Comparison of ENCODE assay signal across 8 cellular contexts in genomic region chr14:76812422-76813383, GRCh38. TPM values are rescaled to one million over a fixed set of nuclear protein-coding genes. Genes with fewer than 3 reads are reported as not detected.
A peak's percentile ranks its signal among the peaks of the same experiment; 100 is the strongest.
DNase-seq lines count a peak whose midpoint lies in the region; ATAC-seq and TF ChIP-seq lines count a peak whose summit lies in the region.

ANGEL1 (minus strand) TSS chr14:76812882; CDS start chr14:76812827, 55 bp downstream.

- intact Hi-C loops in Right ventricle myocardium inferior (cut with DNase I), result loop anchor here (5.0 kb wide), 2 partner anchors 50 to 510 kb away; partner anchors contain the start of genes GSTZ1 and POMT2

- H3K27me3 ChIP-seq in thoracic aorta (replicated peaks; ENCODE audit: insufficient read depth), result no peaks in the 10 kb centered on the region

- H3K4me3 ChIP-seq in GM12865 (ENCODE audit: low read depth, low read length), result peak within 1 kb of the TSS; percentile 84
- peak within 1 kb of the TSS; percentile 94 for H3K4me3 ChIP-seq in thoracic aorta

- H3K36me3 ChIP-seq in thoracic aorta, result peaks cover 4% of the 10 kb centered on the region

- H3K9me3 Mint-ChIP-seq in osteocyte (ENCODE audit: unreplicated experiment), result no peaks in the 10 kb centered on the region

- DNase-seq in GM12865 (ENCODE audit: low read depth) (peak; percentile 99), NCI-H1417 treated with DMSO at 0.1 percent for 48 hours (lab: John Stamatoyannopoulos, UW) (peak; percentile 80), SW 1271 (lab: John Stamatoyannopoulos, UW) (peak; percentile 72 to 90), Right ventricle myocardium inferior (ENCODE audit: missing footprints) (peak; percentile 98), osteocyte (ENCODE audit: extremely low spot score, unreplicated experiment) (peak; percentile 98), thoracic aorta (ENCODE audit: low spot score) (peak; percentile 79)
- peak; percentile 89 for DNase-seq in activated naive CD8-positive, alpha-beta T cell treated with anti-CD3 and anti-CD28 coated beads, Interleukin-2, amount 50 U/mL, for 16 hours (ENCODE audit: low read depth, low spot score)

- H3K4me1 Mint-ChIP-seq in osteocyte (ENCODE audit: unreplicated experiment), result peaks cover 19% of the 10 kb centered on the region

- peak within 1 kb of the TSS; percentile 93 for H3K4me3 Mint-ChIP-seq in osteocyte (ENCODE audit: unreplicated experiment)

- peak within 1 kb of the TSS; percentile 39 to 70 for H3K27ac ChIP-seq in thoracic aorta

- TF ChIP-seq CTCF in GM12865 (IDR thresholded peaks at IDR 0.05; ENCODE audit: insufficient read depth, low read depth, low read length, missing control alignments) (no peak), osteocyte (IDR thresholded peaks at IDR 0.05) (no peak), thoracic aorta (IDR thresholded peaks at IDR 0.05) (no peak)

- no peaks in the 10 kb centered on the region for H3K27me3 Mint-ChIP-seq in osteocyte (ENCODE audit: unreplicated experiment)

- peaks cover 12 to 19% of the 10 kb centered on the region in 2 donors for H3K4me1 ChIP-seq in thoracic aorta (ENCODE audit: control insufficient read depth in 1 of 2, low read depth in 2 of 2)

- peaks cover 10% of the 10 kb centered on the region for H3K36me3 Mint-ChIP-seq in osteocyte (ENCODE audit: unreplicated experiment)

- no peaks in the 10 kb centered on the region for H3K9me3 ChIP-seq in thoracic aorta

- ATAC-seq in HG02798 (IDR thresholded peaks at IDR 0.05; ENCODE audit: poor library complexity, unreplicated experiment) (peak; percentile 91), Right ventricle myocardium inferior (peak; percentile 92), thoracic aorta (ENCODE audit: insufficient number of reproducible peaks, low FRiP score, low read depth) (peak; percentile 92)

- H3K27ac Mint-ChIP-seq in osteocyte (ENCODE audit: unreplicated experiment), result peak within 1 kb of the TSS; percentile 76

RNA-seq across cellular contexts. Expression of gene ANGEL1, which starts in this region (rescaled TPM):
- total RNA-seq in Right ventricle myocardium inferior (10.5 TPM), osteocyte (18.7 and 19.7 TPM in 2 replicates), thoracic aorta (10 to 100 TPM; 19.5 to 24.5 TPM)

Comparison
In these comparisons a context has a peak if more than half of its experiments do, and no peak if none do; other contexts are left out.
1. Peak in every context shown above with its lines: DNase-seq, ATAC-seq, H3K4me3 ChIP-seq and H3K27ac ChIP-seq.